ENCODE assay signal across 23 cellular contexts in the genomic region with DNA sequence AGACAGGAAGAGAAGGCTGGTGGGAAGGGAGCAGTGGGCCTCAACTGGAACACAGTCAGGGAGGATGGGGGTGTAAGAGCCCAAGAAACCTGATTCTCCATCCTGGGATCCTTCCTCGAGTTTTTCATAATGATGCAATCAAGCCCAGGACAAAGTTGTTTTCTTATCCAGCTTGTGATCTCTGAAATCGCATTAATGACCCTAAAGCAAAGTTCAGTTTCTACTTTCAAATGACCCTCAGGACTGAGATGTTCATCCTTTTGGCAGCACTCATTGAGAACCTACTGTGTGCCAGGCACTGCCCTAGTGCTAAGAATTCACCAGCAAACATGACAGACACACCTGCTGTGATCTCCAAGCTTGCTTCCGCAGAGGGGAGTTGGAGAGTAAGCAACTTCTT. TPM values are rescaled to one million over a fixed set of nuclear protein-coding genes. Genes with fewer than 3 reads are reported as not detected.
"Had no signal": no experiment of that assay in that cellular context is flagged by ENCODE, and none has a peak within 500 bp of the region (broad histone marks: within the 10 kb centered on the region; RNA-seq: fewer than 3 reads in every experiment).

No MANE protein-coding gene starts in this region.

- H3K36me3 ChIP-seq: MG63 had no signal

- H3K9ac ChIP-seq: SK-N-SH had no signal

- FAIRE-seq: HTR-8/SVneo had no signal

- H3K9me3 ChIP-seq: MG63, SK-N-SH had no signal

- DNase-seq: Karpas-422, KG1, MG63, NCI-H1092, NCI-H1105 treated with DMSO at 0.1 percent for 48 hours, NCI-H1417 treated with DMSO at 0.1 percent for 48 hours, NCI-H146, NCI-H1694 treated with DMSO at 0.1 percent for 48 hours, NCI-H1930, NCI-H2081, NCI-H2107, NCI-H2227 treated with DMSO at 0.1 percent for 48 hours, NCI-H524 treated with DMSO at 0.1 percent for 48 hours, NCI-H69, NCI-H774, SHP77, SK-N-SH, SW 1271 had no signal

- H3K27ac ChIP-seq: HL-60, RWPE1 had no signal

- H3K4me3 ChIP-seq: MG63 had no signal

RNA-seq across cellular contexts. Expression of a gene that starts 45.3 kb away (rescaled TPM):
- total RNA-seq: NCI-H460, SK-MEL-5 had no signal
- polyA plus RNA-seq: SK-N-SH had no signal
